10 cellular contexts compared by ENCODE assay signal in genomic region chr13:94641432-94641941, GRCh38. TPM values are rescaled to one million over a fixed set of nuclear protein-coding genes. Genes with fewer than 3 reads are reported as not detected.
DNase-seq lines count a peak whose midpoint lies in the region; ATAC-seq lines count a peak whose summit lies in the region.
"Had no signal": no experiment of that assay in that cellular context is flagged by ENCODE, and none has a peak within 500 bp of the region (broad histone marks: within the 10 kb centered on the region; RNA-seq: fewer than 3 reads in every experiment).

No MANE protein-coding gene starts in this region.

- intact Hi-C loops in posterior cingulate gyrus (cut with DNase I) = no loop called here

- H3K4me1 ChIP-seq in endocrine pancreas (ENCODE audit: control insufficient read depth, insufficient read depth, low read length) = peaks cover 18% of the 10 kb centered on the region
- H3K4me1 ChIP-seq: parathyroid adenoma had no signal

- peak; percentile 40 for ATAC-seq in GM18868 (IDR thresholded peaks at IDR 0.05; ENCODE audit: unreplicated experiment)
- ATAC-seq in HG03108 (IDR thresholded peaks at IDR 0.05; ENCODE audit: unreplicated experiment) = no peak
- no peak for ATAC-seq in HG03045 (IDR thresholded peaks at IDR 0.05; ENCODE audit: unreplicated experiment)
- ATAC-seq: stimulated activated naive CD8-positive, alpha-beta T cell treated with anti-CD3 and anti-CD28 coated beads, Interleukin-15, Interleukin-2, amounts not matched to agents 100 U/mL and 50 U/mL, for 24 hours had no signal

- H3K27me3 ChIP-seq in endocrine pancreas (ENCODE audit: control insufficient read depth, insufficient read depth, low read length) = no peaks in the 10 kb centered on the region

- H3K4me3 ChIP-seq in endocrine pancreas (ENCODE audit: control insufficient read depth, insufficient read depth, low read length) = peak overlapping the region; percentile 59

- no peaks in the 10 kb centered on the region for H3K9me3 ChIP-seq in endocrine pancreas (ENCODE audit: control insufficient read depth, low read length)

- H3K36me3 ChIP-seq in endocrine pancreas (ENCODE audit: control insufficient read depth, insufficient read depth, low read length) = no peaks in the 10 kb centered on the region

- H3K9ac ChIP-seq in endocrine pancreas (ENCODE audit: control insufficient read depth, insufficient read depth, low read length) = peak overlapping the region; percentile 51
- H3K9ac ChIP-seq: parathyroid adenoma had no signal

- DNase-seq in NCI-H345 (lab: John Stamatoyannopoulos, UW) (peak; percentile 86), pulmonary artery endothelial cell (ENCODE audit: low read depth, low spot score) (peak; percentile 83), posterior cingulate gyrus (no peak)
- DNase-seq: NCI-H526 treated with DMSO at 0.1 percent for 48 hours; stimulated activated naive CD8-positive, alpha-beta T cell treated with anti-CD3 and anti-CD28 coated beads, Interleukin-15, Interleukin-2, amounts not matched to agents 100 U/mL and 50 U/mL, for 24 hours had no signal

RNA-seq across cellular contexts. Expression of gene GPR180, which starts 39.8 kb away (rescaled TPM):
- total RNA-seq in pulmonary artery endothelial cell = 11.1 and 18.7 TPM in 2 replicates

RNA-seq across cellular contexts. Expression of gene TGDS, which starts 45.5 kb away (rescaled TPM):
- total RNA-seq in pulmonary artery endothelial cell = 13.8 and 17.8 TPM in 2 replicates

Comparison
In these comparisons a context has a peak if more than half of its experiments do, and no peak if none do; other contexts are left out.
1. DNase-seq: peak in NCI-H345 (single experiment) and pulmonary artery endothelial cell (single experiment); none in posterior cingulate gyrus (0 of 10).